Comparison of ENCODE assay signal across 4 cellular contexts in the genomic region with DNA sequence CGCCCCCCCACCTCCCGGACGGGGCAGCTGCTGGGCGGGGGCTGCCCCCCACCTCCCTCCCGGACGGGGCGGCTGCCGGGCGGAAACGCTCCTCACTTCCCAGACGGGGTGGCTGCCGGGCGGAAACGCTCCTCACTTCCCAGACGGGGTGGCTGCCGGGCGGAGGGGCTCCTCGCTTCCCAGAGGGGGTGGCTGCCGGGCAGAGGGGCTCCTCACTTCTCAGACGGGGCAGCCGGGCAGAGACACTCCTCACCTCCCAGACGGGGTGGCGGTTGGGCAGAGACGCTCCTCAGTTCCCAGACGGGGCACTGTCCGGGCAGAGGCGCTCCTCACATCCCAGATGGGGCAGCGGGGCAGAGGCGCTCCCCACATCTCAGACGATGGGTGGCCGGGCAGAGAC. TPM values are rescaled to one million over a fixed set of nuclear protein-coding genes. Genes with fewer than 3 reads are reported as not detected.
"Had no signal": no experiment of that assay in that cellular context is flagged by ENCODE, and none has a peak within 500 bp of the region (broad histone marks: within the 10 kb centered on the region; RNA-seq: fewer than 3 reads in every experiment).

No MANE protein-coding gene starts in this region.

RNA-seq across cellular contexts. Expression of a gene that starts 24.9 kb away (rescaled TPM):
- total RNA-seq: GM23248, H1, H7, H9 had no signal
- polyA plus RNA-seq: GM23248, H1 had no signal
